ENCODE assay signal across 9 cellular contexts in genomic region chr2:16625201-16625729, GRCh38. TPM values are rescaled to one million over a fixed set of nuclear protein-coding genes. Genes with fewer than 3 reads are reported as not detected.
DNase-seq lines count a peak whose midpoint lies in the region; FAIRE-seq and TF ChIP-seq lines count a peak whose summit lies in the region.
"Had no signal": no experiment of that assay in that cellular context is flagged by ENCODE, and none has a peak within 500 bp of the region (broad histone marks: within the 10 kb centered on the region; RNA-seq: fewer than 3 reads in every experiment).

No MANE protein-coding gene starts in this region.

- WGBS in spleen, 5 donors = 11 to 26% (median 18%) methylated on average over 5 of the region's 5 CpGs

- H3K27me3 ChIP-seq in left ventricle myocardium inferior (ENCODE audit: low read depth) (no peaks in the 10 kb centered on the region), spleen (replicated peaks in 1 of 7) (no peaks in the 10 kb centered on the region), Caco-2 (replicated peaks; ENCODE audit: control insufficient read depth, insufficient read depth, low read length) (no peaks in the 10 kb centered on the region)

- no peaks in the 10 kb centered on the region for H3K9me2 ChIP-seq in OCI-LY7 (ENCODE audit: insufficient read depth, low read length)

- H3K27me3 Mint-ChIP-seq in Caco-2 (ENCODE audit: insufficient read depth, unreplicated experiment) = peaks cover 26% of the 10 kb centered on the region

- no peaks in the 10 kb centered on the region for H3K4me1 ChIP-seq in HEK293 (ENCODE audit: control insufficient read depth, insufficient read depth, low read length)
- H3K4me1 ChIP-seq in OCI-LY7 (ENCODE audit: insufficient read depth, low read length, poor library complexity, severe bottlenecking) = peaks cover 93% of the 10 kb centered on the region
- peaks cover 60% of the 10 kb centered on the region for H3K4me1 ChIP-seq in left ventricle myocardium inferior
- H3K4me1 ChIP-seq in spleen = peaks cover 73 to 100% (median 92%) of the 10 kb centered on the region in 6 donors
- no peaks in the 10 kb centered on the region for H3K4me1 ChIP-seq in Caco-2

- no peak overlapping the region for H3K4me3 Mint-ChIP-seq in Caco-2 (ENCODE audit: unreplicated experiment)

- POLR2A ChIA-PET in HEK293 (lab: Yijun Ruan, JAX) = interaction anchor here (0.6 kb wide), 1 partner anchor 20 kb away, joined by 4 read pairs; no protein-coding TSS in a partner anchor
- POLR2A ChIA-PET in OCI-LY7 (lab: Charles Lee) = interaction anchor here (0.7 to 15.0 kb wide), 6 partner anchors 11 to 130 kb away, joined by 3 to 414 read pairs (median 5); partner anchors contain the start of gene CYRIA
- POLR2A ChIA-PET in Caco-2 (lab: Charles Lee) = no interaction called here

- H3K27ac ChIP-seq in HEK293 (ENCODE audit: extremely low read depth, low read depth, low read length) = no peak overlapping the region
- peak overlapping the region; percentile 97 for H3K27ac ChIP-seq in OCI-LY7 (ENCODE audit: low read depth, low read length, poor library complexity, severe bottlenecking)
- peak overlapping the region; percentile 82 for H3K27ac ChIP-seq in left ventricle myocardium inferior (replicated peaks)
- peak overlapping the region; percentile 78 to 96 (median 92) for H3K27ac ChIP-seq in spleen
- H3K27ac ChIP-seq: VCaP had no signal

- intact Hi-C loops in OCI-LY7 (cut with micrococcal nuclease; ENCODE audit: unreplicated experiment) (loop anchor here (1.0 to 10.0 kb wide), 5 partner anchors 32 to 1127 kb away; partner anchors contain the start of genes GEN1, RAD51AP2 and SMC6), left ventricle myocardium inferior (cut with micrococcal nuclease) (no loop called here), spleen (cut with DNase I; ENCODE audit: low total_unique reads) (no loop called here), Caco-2 (cut with micrococcal nuclease; ENCODE audit: unreplicated experiment) (no loop called here)

- no peak overlapping the region for H3K27ac Mint-ChIP-seq in Caco-2 (ENCODE audit: unreplicated experiment)

- TF ChIP-seq CTCF in HEK293 (tag by site-specific recombination; IDR thresholded peaks at IDR 0.05) = no peak
- 0 out of 2 replicates have a peak, but pooled peaks have one; percentile 23 for TF ChIP-seq CTCF in OCI-LY7 (conservative IDR thresholded peaks at IDR 0.05; ENCODE audit: low read length)
- TF ChIP-seq CTCF in left ventricle myocardium inferior (IDR thresholded peaks at IDR 0.05; ENCODE audit: borderline replicate concordance) = no peak
- TF ChIP-seq CTCF in spleen (IDR thresholded peaks at IDR 0.05 in 8 of 11, conservative IDR thresholded peaks at IDR 0.05 in 3 of 11) = peak in 3 of 11 experiments; percentile 17 to 31 (median 24)
- TF ChIP-seq CTCF in Caco-2 (IDR thresholded peaks at IDR 0.05; ENCODE audit: insufficient read depth in 1 of 2, low read depth in 1 of 2, low read length in 1 of 2, severe bottlenecking in 1 of 2, unreplicated experiment in 1 of 2) = no peak

- H3K4me3 ChIP-seq in HEK293 (ENCODE audit: low read depth, low read length) (no peak overlapping the region), OCI-LY7 (ENCODE audit: low read depth, low read length, poor library complexity, severe bottlenecking) (peak overlapping the region; percentile 66), left ventricle myocardium inferior (no peak overlapping the region), spleen (peak overlapping the region in 2 of 8 donors; percentile 18 to 58), Caco-2 (ENCODE audit: low read depth, low read length) (no peak overlapping the region)

- no peaks in the 10 kb centered on the region for H3K4me1 Mint-ChIP-seq in Caco-2 (ENCODE audit: low read depth, unreplicated experiment)

- DNase-seq in OCI-LY7 (ENCODE audit: low spot score) (peak; percentile 83), left ventricle myocardium inferior (no peak), spleen (peak; percentile 86), Caco-2 (no peak), H54 (ENCODE audit: insufficient read length, low spot score) (no peak), NCI-H510A treated with DMSO at 0.1 percent for 48 hours (lab: John Stamatoyannopoulos, UW) (no peak), EL (no peak)

- BruUV-seq in OCI-LY7 (replicated peaks; lab: Mats Ljungman, UMichigan) (no TSS peak), Caco-2 (replicated peaks; lab: Mats Ljungman, UMichigan) (no TSS peak)

- peaks cover 13% of the 10 kb centered on the region; the same call in 1 of the 2 replicates for H3K79me2 ChIP-seq in OCI-LY7 (ENCODE audit: insufficient read depth, low read depth, low read length)

- FAIRE-seq in H54 (lab: Jason Lieb, UNC) = no peak

- CTCF ChIA-PET in HEK293 (lab: Yijun Ruan, JAX) = interaction anchor here (0.7 to 9.1 kb wide), 6 partner anchors 12 to 1053 kb away, joined by 3 to 135 read pairs (median 4); no protein-coding TSS in a partner anchor
- CTCF ChIA-PET in OCI-LY7 (lab: Charles Lee; ENCODE audit: unreplicated experiment) = interaction anchor here (0.7 to 13.4 kb wide), 2 partner anchors 32 to 132 kb away, joined by 3 to 149 read pairs; no protein-coding TSS in a partner anchor
- CTCF ChIA-PET in Caco-2 (lab: Charles Lee) = interaction anchor here (1.5 kb wide), 1 partner anchor 132 kb away, joined by 5 read pairs; no protein-coding TSS in a partner anchor

- H4K20me1 ChIP-seq in OCI-LY7 (ENCODE audit: insufficient read depth, low read length) = no peaks in the 10 kb centered on the region

- no peak for TF ChIP-seq POLR2A in spleen (IDR thresholded peaks at IDR 0.05)
- no peak for TF ChIP-seq POLR2A in H54 (IDR thresholded peaks at IDR 0.05; ENCODE audit: low read depth, low read length)

- no peaks in the 10 kb centered on the region for H3K9me3 Mint-ChIP-seq in Caco-2 (ENCODE audit: unreplicated experiment)

- H3K4me2 ChIP-seq in OCI-LY7 (ENCODE audit: low read length) = peak overlapping the region; percentile 95

- H3K9me3 ChIP-seq in HEK293 (ENCODE audit: control insufficient read depth, insufficient read depth, low read depth, low read length) (no peaks in the 10 kb centered on the region), OCI-LY7 (ENCODE audit: low read length) (no peaks in the 10 kb centered on the region), left ventricle myocardium inferior (replicated peaks) (no peaks in the 10 kb centered on the region), spleen (no peaks in the 10 kb centered on the region), Caco-2 (no peaks in the 10 kb centered on the region)

- H2AFZ ChIP-seq in OCI-LY7 (ENCODE audit: low read length) = peak overlapping the region; percentile 2; the same call in 1 of the 2 replicates

- H3K36me3 Mint-ChIP-seq in Caco-2 (ENCODE audit: insufficient read depth, unreplicated experiment) = no peaks in the 10 kb centered on the region

- peaks cover 0 to 25% of the 10 kb centered on the region in 2 experiments; a peak in 1 of 3 replicates for H3K36me3 ChIP-seq in HEK293 (ENCODE audit: control insufficient read depth in 2 of 2, insufficient read depth in 1 of 2, low read length in 2 of 2)
- peaks cover 18% of the 10 kb centered on the region for H3K36me3 ChIP-seq in OCI-LY7 (ENCODE audit: insufficient read depth, low read length)
- peaks cover 11% of the 10 kb centered on the region for H3K36me3 ChIP-seq in left ventricle myocardium inferior
- H3K36me3 ChIP-seq in spleen = peaks cover 0 to 44% (median 6%) of the 10 kb centered on the region in 6 donors
- H3K36me3 ChIP-seq in Caco-2 (ENCODE audit: control insufficient read depth, insufficient read depth, low read length) = no peaks in the 10 kb centered on the region

TF ChIP-seq in HEK293, 187 proteins besides CTCF, POLR2A, EP300 and RAD21:
- TF ChIP-seq BCL11A (tag by site-specific recombination; IDR thresholded peaks at IDR 0.05; ENCODE audit: low read depth) = no peak
- peak; percentile 24; the same call in 1 of the 2 replicates for TF ChIP-seq ZIC2 (tag by site-specific recombination; IDR thresholded peaks at IDR 0.05)

RNA-seq across cellular contexts. Expression of gene CYRIA, which starts 40.4 kb away (rescaled TPM):
- 2.6 and 5.0 TPM in 2 replicates for total RNA-seq in OCI-LY7 (2014; rRNA removed; shearing (Covaris generic))
- total RNA-seq in OCI-LY7 (2022) (11.7 and 13.4 TPM in 2 replicates), left ventricle myocardium inferior (4.1 TPM), spleen (10 to 100 TPM; 50.5 to 87.9 (median 75.5) TPM), Caco-2 (2022) (0.20 and 0.26 TPM in 2 replicates)
- polyA plus RNA-seq in spleen = 10 to 100 TPM; 11.1 to 16.4 (median 13.2) TPM

Comparison
In these comparisons a context has a peak if more than half of its experiments do, and no peak if none do; other contexts are left out.
1. DNase-seq: peak in OCI-LY7 (single experiment) and spleen (single experiment); none in left ventricle myocardium inferior (single experiment), Caco-2 (0 of 2), H54 (single experiment), NCI-H510A treated with DMSO at 0.1 percent for 48 hours (single experiment) and EL (single experiment).